8 cellular contexts compared by ENCODE assay signal in genomic region chr1:43991476-43992231, GRCh38. TPM values are rescaled to one million over a fixed set of nuclear protein-coding genes. Genes with fewer than 3 reads are reported as not detected.
A peak's percentile ranks its signal among the peaks of the same experiment; 100 is the strongest.
DNase-seq lines count a peak whose midpoint lies in the region; ATAC-seq, FAIRE-seq and TF ChIP-seq lines count a peak whose summit lies in the region.

Gene CCDC24 (plus strand): TSS chr1:43991599. CDS start chr1:43991879, 280 bp downstream.

- no peaks in the 10 kb centered on the region for H4K20me1 ChIP-seq in SU-DHL-6 (ENCODE audit: low read depth, low read length)

- H3K9ac ChIP-seq in SU-DHL-6 (ENCODE audit: low read length): peak within 1 kb of the TSS; percentile 53

- no peaks in the 10 kb centered on the region for H3K9me2 ChIP-seq in SU-DHL-6 (replicated peaks; ENCODE audit: insufficient read depth, low read length)

- TF ChIP-seq EP300 in upper lobe of left lung (IDR thresholded peaks at IDR 0.05): no peak

- TF ChIP-seq POLR2A in H54 (IDR thresholded peaks at IDR 0.05; ENCODE audit: low read depth, low read length) (peak; percentile 62), upper lobe of left lung (IDR thresholded peaks at IDR 0.05) (peak in 1 of 4 donors; percentile 60)

- FAIRE-seq in H54 (lab: Jason Lieb, UNC): no peak

- H3K4me3 ChIP-seq in MG63 (peak within 1 kb of the TSS; percentile 64), SU-DHL-6 (ENCODE audit: insufficient read depth, low read length, poor library complexity, severe bottlenecking) (peak within 1 kb of the TSS; percentile 55), heart right ventricle (peak within 1 kb of the TSS; percentile 45 to 82 (median 71)), upper lobe of left lung (peak within 1 kb of the TSS; percentile 66 to 82 (median 78))

- no peaks in the 10 kb centered on the region; the same call in none of the 2 replicates for H3K36me3 ChIP-seq in MG63
- no peaks in the 10 kb centered on the region for H3K36me3 ChIP-seq in SU-DHL-6 (ENCODE audit: low read length)
- peaks cover 0 to 4% (median 0%) of the 10 kb centered on the region in 9 donors for H3K36me3 ChIP-seq in heart right ventricle
- no peaks in the 10 kb centered on the region for H3K36me3 ChIP-seq in upper lobe of left lung

- peak; percentile 91 for DNase-seq in EH (ENCODE audit: low read depth)
- peak; percentile 94 for DNase-seq in H54 (ENCODE audit: insufficient read length, low spot score)
- peak; percentile 92 for DNase-seq in MG63
- peak; percentile 82 for DNase-seq in activated naive CD8-positive, alpha-beta T cell treated with anti-CD3 and anti-CD28 coated beads, Interleukin-2, amount 50 U/mL, for 24 hours
- DNase-seq in heart right ventricle: peak; percentile 81
- peak; percentile 68 to 97 (median 82) for DNase-seq in posterior cingulate gyrus
- peak; percentile 93 to 96 for DNase-seq in upper lobe of left lung

- H3K4me1 ChIP-seq in heart right ventricle (peaks cover 5 to 23% (median 11%) of the 10 kb centered on the region in 9 donors), upper lobe of left lung (peaks cover 14 to 20% (median 15%) of the 10 kb centered on the region in 4 donors)

- H3K27me3 Mint-ChIP-seq in activated naive CD8-positive, alpha-beta T cell treated with anti-CD3 and anti-CD28 coated beads, Interleukin-2, amount 50 U/mL, for 24 hours: peaks cover 2% of the 10 kb centered on the region

- no peaks in the 10 kb centered on the region for H3K79me2 ChIP-seq in SU-DHL-6 (ENCODE audit: insufficient read depth, low read length)

- H3K27ac ChIP-seq in SU-DHL-6 (ENCODE audit: low read depth, low read length) (no peak within 1 kb of the TSS), heart right ventricle (peak within 1 kb of the TSS in 7 of 10 donors; percentile 7 to 82 (median 62)), upper lobe of left lung (peak within 1 kb of the TSS; percentile 74 to 85 (median 80))

- ATAC-seq in activated naive CD8-positive, alpha-beta T cell treated with anti-CD3 and anti-CD28 coated beads, Interleukin-2, amount 50 U/mL, for 24 hours: peak; percentile 79
- ATAC-seq in heart right ventricle (peak; percentile 86 to 94 (median 90)), upper lobe of left lung (ENCODE audit: low FRiP score in 2 of 2) (peak; percentile 88 to 93)

- H3K9me3 ChIP-seq in MG63 (no peaks in the 10 kb centered on the region), SU-DHL-6 (ENCODE audit: insufficient read depth, low read length) (no peaks in the 10 kb centered on the region), heart right ventricle (no peaks in the 10 kb centered on the region), upper lobe of left lung (no peaks in the 10 kb centered on the region)

- no peaks in the 10 kb centered on the region for H3K9me3 Mint-ChIP-seq in activated naive CD8-positive, alpha-beta T cell treated with anti-CD3 and anti-CD28 coated beads, Interleukin-2, amount 50 U/mL, for 24 hours

- no peaks in the 10 kb centered on the region for H3K36me3 Mint-ChIP-seq in activated naive CD8-positive, alpha-beta T cell treated with anti-CD3 and anti-CD28 coated beads, Interleukin-2, amount 50 U/mL, for 24 hours (ENCODE audit: low read depth)

- H3K27ac Mint-ChIP-seq in activated naive CD8-positive, alpha-beta T cell treated with anti-CD3 and anti-CD28 coated beads, Interleukin-2, amount 50 U/mL, for 24 hours: peak within 1 kb of the TSS; percentile 68

- H3K4me1 Mint-ChIP-seq in activated naive CD8-positive, alpha-beta T cell treated with anti-CD3 and anti-CD28 coated beads, Interleukin-2, amount 50 U/mL, for 24 hours: peaks cover 14% of the 10 kb centered on the region

- peak within 1 kb of the TSS; percentile 82 for H3K4me3 Mint-ChIP-seq in activated naive CD8-positive, alpha-beta T cell treated with anti-CD3 and anti-CD28 coated beads, Interleukin-2, amount 50 U/mL, for 24 hours

- intact Hi-C loops in heart right ventricle (cut with DNase I): loop anchor here in 1 of 10 donors (10.0 kb wide), 1 partner anchor 223 kb away; the partner anchor contains the start of gene DMAP1
- intact Hi-C loops in posterior cingulate gyrus (cut with DNase I): no loop called here

- peak within 1 kb of the TSS; percentile 62 for H3K4me2 ChIP-seq in SU-DHL-6 (ENCODE audit: low read depth, low read length, poor library complexity, severe bottlenecking)

- no peaks in the 10 kb centered on the region for H3K27me3 ChIP-seq in MG63
- no peaks in the 10 kb centered on the region for H3K27me3 ChIP-seq in SU-DHL-6 (ENCODE audit: low read length)
- H3K27me3 ChIP-seq in heart right ventricle: no peaks in the 10 kb centered on the region
- no peaks in the 10 kb centered on the region for H3K27me3 ChIP-seq in upper lobe of left lung

- peak within 1 kb of the TSS; percentile 83 for H2AFZ ChIP-seq in SU-DHL-6 (ENCODE audit: low read depth, low read length, severe bottlenecking)

- H3F3A ChIP-seq in SU-DHL-6 (ENCODE audit: insufficient read depth): peaks cover 10% of the 10 kb centered on the region; the same call in 1 of the 2 replicates

- 0 to 1% methylated on average over 63 to 66 of the region's 66 CpGs for WGBS in heart right ventricle, 2 donors
- 1% methylated on average over 19 to 47 of the region's 66 CpGs for WGBS in upper lobe of left lung, 2 donors

- no peak for TF ChIP-seq CTCF in SU-DHL-6 (IDR thresholded peaks at IDR 0.05; ENCODE audit: insufficient read depth, low read length, poor library complexity, severe bottlenecking)
- TF ChIP-seq CTCF in heart right ventricle (IDR thresholded peaks at IDR 0.05): peak in 5 of 9 donors; percentile 0 to 41 (median 15)
- peak in 1 of 6 experiments; percentile 25 for TF ChIP-seq CTCF in upper lobe of left lung (IDR thresholded peaks at IDR 0.05)

RNA-seq across cellular contexts. Expression of gene CCDC24, which starts in this region (rescaled TPM):
- 1.6 and 5.9 TPM in 2 replicates for total RNA-seq in MG63 (2014; rRNA removed; shearing (Covaris generic); ENCODE audit: low replicate concordance)
- total RNA-seq in heart right ventricle: 1 to 10 TPM in 8 of 10 donors, under 1 TPM in 2; 0.55 to 3.1 (median 1.3) TPM
- 1 to 10 TPM; 1.1 to 3.1 TPM for polyA plus RNA-seq in heart right ventricle
- 10 to 100 TPM in 3 of 6 donors, 1 to 10 TPM in 3; 7.3 to 14.5 (median 10.0) TPM for total RNA-seq in upper lobe of left lung
